8 cellular contexts compared by ENCODE assay signal in the genomic region with DNA sequence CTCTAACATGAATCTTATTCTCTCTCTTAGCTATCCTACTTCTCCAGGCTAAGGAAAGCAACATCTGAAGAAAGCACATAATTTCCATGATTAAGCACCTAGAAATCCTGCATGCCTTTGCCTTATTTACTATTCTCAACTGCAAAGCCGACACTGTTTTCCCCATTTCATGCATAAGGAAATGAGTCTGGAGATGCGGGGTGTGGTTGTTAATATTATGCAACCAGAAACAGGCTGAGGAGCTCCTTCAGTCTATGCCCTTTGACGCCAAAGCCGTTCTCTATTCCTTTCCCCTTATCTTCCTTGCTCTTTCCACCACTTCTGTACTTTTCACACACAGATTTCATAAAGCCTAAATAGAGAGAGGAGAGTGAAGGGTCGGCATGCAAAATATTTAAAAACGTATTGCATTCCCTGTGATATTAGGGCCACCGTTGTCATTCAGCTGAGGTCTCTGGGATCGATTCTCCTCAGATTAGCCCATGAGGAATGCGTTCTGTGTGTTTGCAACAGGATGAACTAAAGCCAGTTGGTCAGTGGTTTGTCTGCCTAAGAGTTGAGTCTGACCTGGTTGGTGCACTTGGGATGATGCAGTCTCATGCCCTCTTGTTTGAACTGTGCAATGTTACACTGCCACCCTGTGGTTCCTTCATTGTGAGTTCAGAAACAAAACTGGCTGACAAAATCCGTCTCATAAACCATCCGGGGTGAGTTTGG. TPM values are rescaled to one million over a fixed set of nuclear protein-coding genes. Genes with fewer than 3 reads are reported as not detected.
DNase-seq lines count a peak whose midpoint lies in the region; ATAC-seq and TF ChIP-seq lines count a peak whose summit lies in the region.

No MANE protein-coding gene starts in this region.

- no peaks in the 10 kb centered on the region for H3K79me2 ChIP-seq in SU-DHL-6 (ENCODE audit: insufficient read depth, low read length)

- no peaks in the 10 kb centered on the region for H3K36me3 ChIP-seq in SU-DHL-6 (ENCODE audit: low read length)

- peak overlapping the region; percentile 10 for H2AFZ ChIP-seq in SU-DHL-6 (ENCODE audit: low read depth, low read length, severe bottlenecking)

- TF ChIP-seq CTCF in GM12864 (IDR thresholded peaks at IDR 0.05; ENCODE audit: low read depth, low read length, missing control alignments) (peak; percentile 72), SU-DHL-6 (IDR thresholded peaks at IDR 0.05; ENCODE audit: insufficient read depth, low read length, poor library complexity, severe bottlenecking) (peak; percentile 61)

- no peak overlapping the region for H3K4me2 ChIP-seq in SU-DHL-6 (ENCODE audit: low read depth, low read length, poor library complexity, severe bottlenecking)

- H3K27me3 ChIP-seq in SU-DHL-6 (ENCODE audit: low read length), result no peaks in the 10 kb centered on the region

- ATAC-seq in HG02571 (IDR thresholded peaks at IDR 0.05; ENCODE audit: unreplicated experiment) (peak; percentile 85), left ventricle myocardium superior (peak; percentile 92), sciatic nerve (peak; percentile 92)

- no peaks in the 10 kb centered on the region for H3K9me3 ChIP-seq in SU-DHL-6 (ENCODE audit: insufficient read depth, low read length)

- H3K4me3 ChIP-seq in GM12864 (ENCODE audit: low read depth, low read length) (no peak overlapping the region), SU-DHL-6 (ENCODE audit: insufficient read depth, low read length, poor library complexity, severe bottlenecking) (no peak overlapping the region)

- no peak overlapping the region for H3K27ac ChIP-seq in SU-DHL-6 (ENCODE audit: low read depth, low read length)

- H3K9me2 ChIP-seq in SU-DHL-6 (replicated peaks; ENCODE audit: insufficient read depth, low read length), result no peaks in the 10 kb centered on the region

- DNase-seq in GM12864 (ENCODE audit: low read depth) (peak; percentile 67), NCI-H1092 treated with DMSO at 0.1 percent for 48 hours (lab: John Stamatoyannopoulos, UW) (peak; percentile 50), amniotic epithelial cell (ENCODE audit: low read depth) (peak; percentile 91), left ventricle myocardium superior (no peak), sciatic nerve (ENCODE audit: low spot score) (no peak), mesenteric fat pad (ENCODE audit: low spot score) (no peak)

- no peaks in the 10 kb centered on the region for H4K20me1 ChIP-seq in SU-DHL-6 (ENCODE audit: low read depth, low read length)

- H3F3A ChIP-seq in SU-DHL-6 (ENCODE audit: insufficient read depth), result no peaks in the 10 kb centered on the region

- H3K9ac ChIP-seq in SU-DHL-6 (ENCODE audit: low read length), result no peak overlapping the region

- intact Hi-C loops in left ventricle myocardium superior (cut with micrococcal nuclease) (loop anchor here (5.0 kb wide), 2 partner anchors 1267 to 1287 kb away; no protein-coding TSS in a partner anchor), sciatic nerve (cut with DNase I) (loop anchor here (10.0 kb wide), 1 partner anchor 1275 kb away; no protein-coding TSS in a partner anchor)

RNA-seq across cellular contexts. Expression of a gene that starts 53.1 kb away (rescaled TPM):
- total RNA-seq in left ventricle myocardium superior, result not detected
- 5.3 TPM for total RNA-seq in sciatic nerve
- total RNA-seq in mesenteric fat pad, result not detected

Comparison
In these comparisons a context has a peak if more than half of its experiments do, and no peak if none do; other contexts are left out.
1. DNase-seq: peak in GM12864 (single experiment), NCI-H1092 treated with DMSO at 0.1 percent for 48 hours (single experiment) and amniotic epithelial cell (single experiment); none in left ventricle myocardium superior (single experiment), sciatic nerve (single experiment) and mesenteric fat pad (single experiment).
2. Peak in every context shown above with its lines, with median percentiles within 50 percentile points of each other: ATAC-seq.